1 cellular context compared by ENCODE assay signal in the genomic region with DNA sequence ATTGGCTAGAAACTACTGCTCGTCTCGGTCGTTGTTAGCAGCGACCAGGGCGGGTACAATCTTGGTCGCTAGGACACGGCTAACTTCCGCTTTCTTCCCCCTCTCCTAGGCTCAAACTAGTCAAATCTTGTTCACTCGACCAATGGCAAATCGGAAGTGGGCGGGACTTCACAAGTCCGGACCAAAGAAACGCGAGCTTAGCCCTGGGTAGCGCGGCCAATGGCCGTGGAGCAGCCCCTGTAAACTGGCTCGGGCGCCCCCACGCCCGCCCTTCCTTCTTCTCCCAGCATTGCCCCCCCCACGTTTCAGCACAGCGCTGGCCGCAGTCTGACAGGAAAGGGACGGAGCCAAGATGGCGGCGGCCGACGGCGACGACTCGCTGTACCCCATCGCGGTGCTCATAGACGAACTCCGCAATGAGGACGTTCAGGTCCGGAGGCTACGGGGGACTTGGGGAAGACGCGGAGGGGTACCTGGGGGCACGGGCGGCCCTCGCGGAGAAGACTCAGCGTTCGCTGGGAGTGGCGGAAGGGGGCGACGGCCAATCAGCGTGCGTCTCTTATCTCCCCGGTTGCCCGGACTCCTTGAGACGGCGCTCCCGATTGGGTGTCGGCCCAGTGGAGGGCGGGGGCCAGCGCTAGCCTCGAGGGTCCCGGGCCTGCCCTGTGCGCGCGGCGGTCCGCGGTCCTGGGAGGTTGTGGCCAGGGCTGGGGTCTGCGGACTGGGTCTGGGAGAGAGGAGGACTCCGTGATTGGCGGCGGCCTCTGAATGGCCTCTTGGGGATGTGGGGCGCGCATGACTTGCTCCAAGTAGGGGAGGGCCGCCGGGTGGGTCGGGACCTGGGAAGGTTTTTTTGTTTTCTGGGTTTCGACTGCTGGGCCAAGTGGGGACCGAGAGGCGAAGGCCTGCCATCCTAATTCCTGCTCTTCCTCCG.
TF ChIP-seq lines count a peak whose summit lies in the region.

A gene (plus strand): TSS at position 308 of the 934 bp plus-strand sequence. CDS start 45 bp downstream, at position 353.

TF ChIP-seq in HepG2, 621 proteins besides CTCF, POLR2A, EP300 and RAD21 (continued from another document and continues in another):
- TF ChIP-seq, protein P1, sequence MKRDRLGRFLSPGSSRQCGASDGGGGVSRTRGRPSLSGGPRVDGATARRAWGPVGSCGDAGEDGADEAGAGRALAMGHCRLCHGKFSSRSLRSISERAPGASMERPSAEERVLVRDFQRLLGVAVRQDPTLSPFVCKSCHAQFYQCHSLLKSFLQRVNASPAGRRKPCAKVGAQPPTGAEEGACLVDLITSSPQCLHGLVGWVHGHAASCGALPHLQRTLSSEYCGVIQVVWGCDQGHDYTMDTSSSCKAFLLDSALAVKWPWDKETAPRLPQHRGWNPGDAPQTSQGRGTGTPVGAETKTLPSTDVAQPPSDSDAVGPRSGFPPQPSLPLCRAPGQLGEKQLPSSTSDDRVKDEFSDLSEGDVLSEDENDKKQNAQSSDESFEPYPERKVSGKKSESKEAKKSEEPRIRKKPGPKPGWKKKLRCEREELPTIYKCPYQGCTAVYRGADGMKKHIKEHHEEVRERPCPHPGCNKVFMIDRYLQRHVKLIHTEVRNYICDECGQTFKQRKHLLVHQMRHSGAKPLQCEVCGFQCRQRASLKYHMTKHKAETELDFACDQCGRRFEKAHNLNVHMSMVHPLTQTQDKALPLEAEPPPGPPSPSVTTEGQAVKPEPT (CRISPR knock-in tag; IDR thresholded peaks at IDR 0.05; ENCODE audit: low read depth), result peak; percentile 84; the same call in 1 of the 2 replicates
- TF ChIP-seq ZMYM4 (CRISPR knock-in tag; IDR thresholded peaks at IDR 0.05) (peak; percentile 86), FOSL2 (CRISPR knock-in tag; IDR thresholded peaks at IDR 0.05) (peak; percentile 17; the same call in 1 of the 2 replicates), ZSCAN21 (CRISPR knock-in tag; IDR thresholded peaks at IDR 0.05; ENCODE audit: borderline replicate concordance) (no peak), KLF16 (CRISPR knock-in tag; IDR thresholded peaks at IDR 0.05) (peak in 1 of 2 experiments; percentile 33; a peak in 2 of 4 replicates), ZFP37 (CRISPR knock-in tag; IDR thresholded peaks at IDR 0.05; ENCODE audit: borderline replicate concordance) (no peak), KLF12 (CRISPR knock-in tag; IDR thresholded peaks at IDR 0.05; ENCODE audit: borderline replicate concordance) (no peak), HNRNPK (IDR thresholded peaks at IDR 0.05; ENCODE audit: low read depth, low read length, poor library complexity, severe bottlenecking) (peak; percentile 37), ZNF230 (CRISPR knock-in tag; IDR thresholded peaks at IDR 0.05) (peak; percentile 90; the same call in 1 of the 2 replicates), YEATS2 (CRISPR knock-in tag; IDR thresholded peaks at IDR 0.05; ENCODE audit: borderline replicate concordance) (peak; percentile 80; the same call in 1 of the 2 replicates), ZNF432 (CRISPR knock-in tag; IDR thresholded peaks at IDR 0.05; ENCODE audit: borderline replicate concordance) (no peak), ZNF431 (CRISPR knock-in tag; IDR thresholded peaks at IDR 0.05; ENCODE audit: borderline replicate concordance, low read depth) (no peak), MIER2 (CRISPR knock-in tag; IDR thresholded peaks at IDR 0.05) (no peak), TSC22D2 (CRISPR knock-in tag; IDR thresholded peaks at IDR 0.05; ENCODE audit: borderline replicate concordance) (0 out of 2 replicates have a peak, but pooled peaks have one; percentile 34), ZNF567 (CRISPR knock-in tag; IDR thresholded peaks at IDR 0.05; ENCODE audit: borderline replicate concordance) (no peak; the same call in 1 of the 2 replicates), SSRP1 (CRISPR knock-in tag; IDR thresholded peaks at IDR 0.05) (no peak), LCORL (IDR thresholded peaks at IDR 0.05) (no peak), LCORL (CRISPR knock-in tag; IDR thresholded peaks at IDR 0.05) (peak; percentile 65; the same call in 1 of the 2 replicates), TBX2 (CRISPR knock-in tag; IDR thresholded peaks at IDR 0.05; ENCODE audit: borderline replicate concordance) (peak; percentile 85), CREB1 (IDR thresholded peaks at IDR 0.05) (no peak), CREB1 (CRISPR knock-in tag; IDR thresholded peaks at IDR 0.05) (peak; percentile 77), ZNF816 (CRISPR knock-in tag; IDR thresholded peaks at IDR 0.05; ENCODE audit: borderline replicate concordance) (0 out of 2 replicates have a peak, but pooled peaks have one; percentile 57), PHF21A (CRISPR knock-in tag; IDR thresholded peaks at IDR 0.05) (peak; percentile 86), KDM2A (CRISPR knock-in tag; IDR thresholded peaks at IDR 0.05; ENCODE audit: borderline replicate concordance, low read depth) (no peak; the same call in 1 of the 2 replicates), ZNF572 (CRISPR knock-in tag; IDR thresholded peaks at IDR 0.05) (0 out of 2 replicates have a peak, but pooled peaks have one; percentile 17), NFIC (IDR thresholded peaks at IDR 0.05; ENCODE audit: low read length) (no peak), THAP11 (CRISPR knock-in tag; IDR thresholded peaks at IDR 0.05) (peak; percentile 87), ZNF263 (CRISPR knock-in tag; IDR thresholded peaks at IDR 0.05) (peak; percentile 74), ZNF777 (CRISPR knock-in tag; IDR thresholded peaks at IDR 0.05) (peak; percentile 55), CEBPB (IDR thresholded peaks at IDR 0.05; ENCODE audit: borderline replicate concordance, low read depth, low read length) (no peak), ZNF33B (CRISPR knock-in tag; IDR thresholded peaks at IDR 0.05) (no peak), ZNF124 (CRISPR knock-in tag; IDR thresholded peaks at IDR 0.05) (no peak), ZNF629 (CRISPR knock-in tag; conservative IDR thresholded peaks at IDR 0.05) (no peak), SAP130 (CRISPR knock-in tag; IDR thresholded peaks at IDR 0.05; ENCODE audit: low read depth) (peak; percentile 82), AGO2 (optimal IDR thresholded peaks at IDR 0.05; ENCODE audit: low read depth, low read length) (peak; percentile 79), NFYB (CRISPR knock-in tag; IDR thresholded peaks at IDR 0.05) (peak; percentile 86)
- TF ChIP-seq, protein P2, sequence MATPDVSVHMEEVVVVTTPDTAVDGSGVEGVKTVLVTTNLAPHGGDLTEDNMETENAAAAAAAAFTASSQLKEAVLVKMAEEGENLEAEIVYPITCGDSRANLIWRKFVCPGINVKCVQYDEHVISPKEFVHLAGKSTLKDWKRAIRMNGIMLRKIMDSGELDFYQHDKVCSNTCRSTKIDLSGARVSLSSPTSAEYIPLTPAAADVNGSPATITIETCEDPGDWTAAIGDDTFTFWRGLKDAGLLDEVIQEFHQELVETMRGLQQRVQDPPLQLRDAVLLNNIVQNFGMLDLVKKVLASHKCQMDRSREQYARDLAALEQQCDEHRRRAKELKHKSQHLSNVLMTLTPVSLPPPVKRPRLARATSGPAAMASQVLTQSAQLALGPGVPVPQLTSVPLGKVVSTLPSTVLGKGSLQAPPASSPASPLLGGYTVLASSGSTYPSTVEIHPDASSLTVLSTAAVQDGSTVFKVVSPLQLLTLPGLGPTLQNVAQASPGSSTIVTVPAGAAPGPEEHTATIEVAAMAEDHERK (CRISPR knock-in tag; IDR thresholded peaks at IDR 0.05; ENCODE audit: low read depth), result peak; percentile 7; the same call in 1 of the 2 replicates
- TF ChIP-seq, protein P3, sequence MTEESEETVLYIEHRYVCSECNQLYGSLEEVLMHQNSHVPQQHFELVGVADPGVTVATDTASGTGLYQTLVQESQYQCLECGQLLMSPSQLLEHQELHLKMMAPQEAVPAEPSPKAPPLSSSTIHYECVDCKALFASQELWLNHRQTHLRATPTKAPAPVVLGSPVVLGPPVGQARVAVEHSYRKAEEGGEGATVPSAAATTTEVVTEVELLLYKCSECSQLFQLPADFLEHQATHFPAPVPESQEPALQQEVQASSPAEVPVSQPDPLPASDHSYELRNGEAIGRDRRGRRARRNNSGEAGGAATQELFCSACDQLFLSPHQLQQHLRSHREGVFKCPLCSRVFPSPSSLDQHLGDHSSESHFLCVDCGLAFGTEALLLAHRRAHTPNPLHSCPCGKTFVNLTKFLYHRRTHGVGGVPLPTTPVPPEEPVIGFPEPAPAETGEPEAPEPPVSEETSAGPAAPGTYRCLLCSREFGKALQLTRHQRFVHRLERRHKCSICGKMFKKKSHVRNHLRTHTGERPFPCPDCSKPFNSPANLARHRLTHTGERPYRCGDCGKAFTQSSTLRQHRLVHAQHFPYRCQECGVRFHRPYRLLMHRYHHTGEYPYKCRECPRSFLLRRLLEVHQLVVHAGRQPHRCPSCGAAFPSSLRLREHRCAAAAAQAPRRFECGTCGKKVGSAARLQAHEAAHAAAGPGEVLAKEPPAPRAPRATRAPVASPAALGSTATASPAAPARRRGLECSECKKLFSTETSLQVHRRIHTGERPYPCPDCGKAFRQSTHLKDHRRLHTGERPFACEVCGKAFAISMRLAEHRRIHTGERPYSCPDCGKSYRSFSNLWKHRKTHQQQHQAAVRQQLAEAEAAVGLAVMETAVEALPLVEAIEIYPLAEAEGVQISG (CRISPR knock-in tag; IDR thresholded peaks at IDR 0.05), result peak; percentile 59; the same call in 1 of the 2 replicates
- TF ChIP-seq, protein P4, sequence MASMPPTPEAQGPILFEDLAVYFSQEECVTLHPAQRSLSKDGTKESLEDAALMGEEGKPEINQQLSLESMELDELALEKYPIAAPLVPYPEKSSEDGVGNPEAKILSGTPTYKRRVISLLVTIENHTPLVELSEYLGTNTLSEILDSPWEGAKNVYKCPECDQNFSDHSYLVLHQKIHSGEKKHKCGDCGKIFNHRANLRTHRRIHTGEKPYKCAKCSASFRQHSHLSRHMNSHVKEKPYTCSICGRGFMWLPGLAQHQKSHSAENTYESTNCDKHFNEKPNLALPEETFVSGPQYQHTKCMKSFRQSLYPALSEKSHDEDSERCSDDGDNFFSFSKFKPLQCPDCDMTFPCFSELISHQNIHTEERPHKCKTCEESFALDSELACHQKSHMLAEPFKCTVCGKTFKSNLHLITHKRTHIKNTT (CRISPR knock-in tag; IDR thresholded peaks at IDR 0.05), result no peak
- TF ChIP-seq, protein P5, sequence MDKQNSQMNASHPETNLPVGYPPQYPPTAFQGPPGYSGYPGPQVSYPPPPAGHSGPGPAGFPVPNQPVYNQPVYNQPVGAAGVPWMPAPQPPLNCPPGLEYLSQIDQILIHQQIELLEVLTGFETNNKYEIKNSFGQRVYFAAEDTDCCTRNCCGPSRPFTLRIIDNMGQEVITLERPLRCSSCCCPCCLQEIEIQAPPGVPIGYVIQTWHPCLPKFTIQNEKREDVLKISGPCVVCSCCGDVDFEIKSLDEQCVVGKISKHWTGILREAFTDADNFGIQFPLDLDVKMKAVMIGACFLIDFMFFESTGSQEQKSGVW (CRISPR knock-in tag; IDR thresholded peaks at IDR 0.05; ENCODE audit: borderline replicate concordance), result no peak
- TF ChIP-seq, protein P6, sequence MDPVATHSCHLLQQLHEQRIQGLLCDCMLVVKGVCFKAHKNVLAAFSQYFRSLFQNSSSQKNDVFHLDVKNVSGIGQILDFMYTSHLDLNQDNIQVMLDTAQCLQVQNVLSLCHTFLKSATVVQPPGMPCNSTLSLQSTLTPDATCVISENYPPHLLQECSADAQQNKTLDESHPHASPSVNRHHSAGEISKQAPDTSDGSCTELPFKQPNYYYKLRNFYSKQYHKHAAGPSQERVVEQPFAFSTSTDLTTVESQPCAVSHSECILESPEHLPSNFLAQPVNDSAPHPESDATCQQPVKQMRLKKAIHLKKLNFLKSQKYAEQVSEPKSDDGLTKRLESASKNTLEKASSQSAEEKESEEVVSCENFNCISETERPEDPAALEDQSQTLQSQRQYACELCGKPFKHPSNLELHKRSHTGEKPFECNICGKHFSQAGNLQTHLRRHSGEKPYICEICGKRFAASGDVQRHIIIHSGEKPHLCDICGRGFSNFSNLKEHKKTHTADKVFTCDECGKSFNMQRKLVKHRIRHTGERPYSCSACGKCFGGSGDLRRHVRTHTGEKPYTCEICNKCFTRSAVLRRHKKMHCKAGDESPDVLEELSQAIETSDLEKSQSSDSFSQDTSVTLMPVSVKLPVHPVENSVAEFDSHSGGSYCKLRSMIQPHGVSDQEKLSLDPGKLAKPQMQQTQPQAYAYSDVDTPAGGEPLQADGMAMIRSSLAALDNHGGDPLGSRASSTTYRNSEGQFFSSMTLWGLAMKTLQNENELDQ (CRISPR knock-in tag; IDR thresholded peaks at IDR 0.05; ENCODE audit: borderline replicate concordance), result no peak
- TF ChIP-seq, protein P7, sequence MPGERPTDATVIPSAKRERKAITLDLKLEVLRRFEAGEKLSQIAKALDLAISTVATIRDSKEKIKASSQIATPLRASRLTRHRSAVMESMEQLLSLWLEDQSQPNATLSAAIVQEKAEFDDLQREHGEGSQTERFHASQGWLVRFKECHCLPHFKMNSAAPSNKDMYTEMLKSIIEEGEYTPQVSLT (CRISPR knock-in tag; IDR thresholded peaks at IDR 0.05; ENCODE audit: borderline replicate concordance, low read depth), result no peak
